Comparison of ENCODE assay signal across 9 cellular contexts in the genomic region with DNA sequence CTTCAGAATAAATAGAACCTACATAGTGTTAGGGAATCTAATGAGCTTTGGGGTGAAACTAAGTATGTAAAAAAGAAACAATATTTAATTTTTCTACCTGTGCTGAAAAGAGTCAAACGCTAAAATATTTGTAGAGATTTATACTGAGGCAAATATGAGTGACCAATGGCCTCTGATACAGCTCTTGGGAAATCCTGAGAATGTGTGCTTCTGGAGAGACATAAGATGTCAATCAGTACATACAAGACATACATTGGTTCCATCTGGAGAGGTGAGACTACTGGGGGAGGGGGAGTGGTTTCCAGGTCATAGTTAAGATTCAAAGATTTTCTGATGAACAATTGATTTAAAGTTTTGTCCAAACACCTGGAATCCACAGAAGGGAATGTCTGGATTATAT. TPM values are rescaled to one million over a fixed set of nuclear protein-coding genes. Genes with fewer than 3 reads are reported as not detected.
DNase-seq lines count a peak whose midpoint lies in the region; ATAC-seq and TF ChIP-seq lines count a peak whose summit lies in the region.
"Had no signal": no experiment of that assay in that cellular context is flagged by ENCODE, and none has a peak within 500 bp of the region (broad histone marks: within the 10 kb centered on the region; RNA-seq: fewer than 3 reads in every experiment).

No MANE protein-coding gene starts in this region.

- H3K9me3 Mint-ChIP-seq in progenitor cell of endocrine pancreas (ENCODE audit: low read depth), result no peaks in the 10 kb centered on the region

- H3K79me2 ChIP-seq in fibroblast of lung (ENCODE audit: control insufficient read depth, insufficient read depth, low read length), result no peaks in the 10 kb centered on the region

- DNase-seq in GM12865 (ENCODE audit: low read depth) (no peak), Panc1 (ENCODE audit: low read depth, low spot score) (no peak), fibroblast of lung (ENCODE audit: low read depth in 2 of 2) (no peak), progenitor cell of endocrine pancreas (ENCODE audit: low spot score, unreplicated experiment) (no peak), NCI-H128 (lab: John Stamatoyannopoulos, UW; ENCODE audit: unreplicated experiment) (no peak), globus pallidus (ENCODE audit: low spot score) (no peak), UCSD-AML1 (lab: John Stamatoyannopoulos, UW; ENCODE audit: unreplicated experiment) (no peak)

- peak overlapping the region; percentile 89 for H3K4me3 Mint-ChIP-seq in progenitor cell of endocrine pancreas (ENCODE audit: low read depth)

- no peak overlapping the region for H3K9ac ChIP-seq in fibroblast of lung (ENCODE audit: insufficient read depth, low read length)

- no peak for ATAC-seq in Panc1
- no peak for ATAC-seq in HG02840 (IDR thresholded peaks at IDR 0.05; ENCODE audit: low FRiP score, unreplicated experiment)

- H3K36me3 Mint-ChIP-seq in progenitor cell of endocrine pancreas (ENCODE audit: insufficient read depth), result peaks cover 3% of the 10 kb centered on the region

- H2AFZ ChIP-seq in fibroblast of lung (ENCODE audit: low read length), result no peak overlapping the region

- H3K27me3 ChIP-seq in Panc1 (ENCODE audit: control insufficient read depth, insufficient read depth, low read length) (no peaks in the 10 kb centered on the region; the same call in 1 of the 2 replicates), fibroblast of lung (ENCODE audit: control insufficient read depth, insufficient read depth, low read length) (peaks cover 6% of the 10 kb centered on the region)

- H3K4me3 ChIP-seq in GM12865 (ENCODE audit: low read depth, low read length) (peak overlapping the region; percentile 70; the same call in 1 of the 2 replicates), Panc1 (ENCODE audit: low read depth in 2 of 2, low read length in 2 of 2) (peak overlapping the region; percentile 68 to 79), fibroblast of lung (replicated peaks in 1 of 4; ENCODE audit: control extremely low read depth in 1 of 4, insufficient read depth in 1 of 4, low read depth in 3 of 4, low read length in 4 of 4) (peak overlapping the region in 2 of 4 experiments; percentile 47 to 56)

- TSS peak; percentile 70 for BruUV-seq in Panc1 (replicated peaks; lab: Mats Ljungman, UMichigan)

- CTCF ChIA-PET in Panc1 (lab: Charles Lee), result no interaction called here

- peaks cover 27% of the 10 kb centered on the region for H3K4me1 Mint-ChIP-seq in progenitor cell of endocrine pancreas (ENCODE audit: low read depth)

- H4K20me1 ChIP-seq in fibroblast of lung (ENCODE audit: control insufficient read depth, extremely low read depth, insufficient read depth, low read length), result no peaks in the 10 kb centered on the region

- TF ChIP-seq CTCF in GM12865 (IDR thresholded peaks at IDR 0.05; ENCODE audit: insufficient read depth, low read depth, low read length, missing control alignments), result no peak
- no peak for TF ChIP-seq CTCF in Panc1 (IDR thresholded peaks at IDR 0.05)
- no peak for TF ChIP-seq CTCF in fibroblast of lung (conservative IDR thresholded peaks at IDR 0.05 in 1 of 2, IDR thresholded peaks at IDR 0.05 in 1 of 2; ENCODE audit: low read depth in 1 of 2, low read length in 2 of 2)
- TF ChIP-seq CTCF in progenitor cell of endocrine pancreas (IDR thresholded peaks at IDR 0.05; ENCODE audit: unreplicated experiment), result no peak

- H3K27ac ChIP-seq in Panc1 (ENCODE audit: low read length) (peak overlapping the region; percentile 73; the same call in 1 of the 2 replicates), fibroblast of lung (ENCODE audit: insufficient read depth, low read length) (no peak overlapping the region)

- peak overlapping the region; percentile 77 for H3K4me2 ChIP-seq in fibroblast of lung (ENCODE audit: extremely low read depth, insufficient read depth, low read length)

- H3K9me3 ChIP-seq in Panc1 (ENCODE audit: control insufficient read depth, insufficient read depth, low read depth, low read length), result no peaks in the 10 kb centered on the region
- no peaks in the 10 kb centered on the region for H3K9me3 ChIP-seq in fibroblast of lung (ENCODE audit: control insufficient read depth, insufficient read depth, low read depth, low read length)

- in situ Hi-C loops in Panc1 (cut with HindIII; ENCODE audit: low pct_unique_long_range_greater_than_20kb, low sequenced_read_pairs), result no loop called here

- POLR2A ChIA-PET in Panc1 (lab: Charles Lee), result no interaction called here

- no peaks in the 10 kb centered on the region for H3K4me1 ChIP-seq in Panc1 (ENCODE audit: control insufficient read depth, insufficient read depth, low read length)
- H3K4me1 ChIP-seq in fibroblast of lung (ENCODE audit: control insufficient read depth, extremely low read depth, insufficient read depth, low read length), result peaks cover 2% of the 10 kb centered on the region

- intact Hi-C loops in Panc1 (cut with micrococcal nuclease; ENCODE audit: unreplicated experiment), result no loop called here

- H3K27me3 Mint-ChIP-seq in progenitor cell of endocrine pancreas, result peaks cover 10% of the 10 kb centered on the region

- no peak overlapping the region for H3K27ac Mint-ChIP-seq in progenitor cell of endocrine pancreas

- H3K36me3 ChIP-seq in Panc1 (ENCODE audit: control insufficient read depth, insufficient read depth, low read length), result no peaks in the 10 kb centered on the region; the same call in 1 of the 2 replicates
- H3K36me3 ChIP-seq in fibroblast of lung (ENCODE audit: control insufficient read depth, insufficient read depth, low read length), result no peaks in the 10 kb centered on the region

RNA-seq across cellular contexts. Expression of gene ASRGL1, which starts 1.0 kb away (rescaled TPM):
- total RNA-seq in Panc1 (2021; ENCODE audit: unreplicated experiment), result 43.2 TPM
- polyA plus RNA-seq in Panc1 (2012; ENCODE audit: insufficient read length), result 39.8 TPM
- total RNA-seq in fibroblast of lung, result under 0.01 TPM in 1 of 2 replicates, not detected in the other
- 0.22 and 1.1 TPM in 2 replicates for polyA plus RNA-seq in fibroblast of lung
- polyA plus RNA-seq in fibroblast of lung (2012), result 0.45 and 0.71 TPM in 2 replicates
- polyA minus RNA-seq in fibroblast of lung (ENCODE audit: low replicate concordance), result not detected in 2 replicates
- total RNA-seq in progenitor cell of endocrine pancreas, result 41.6 and 45.2 TPM in 2 replicates

RNA-seq across cellular contexts. Expression of gene SCGB1D4, which starts 39.3 kb away (rescaled TPM):
- total RNA-seq in Panc1 (2021; ENCODE audit: unreplicated experiment), result not detected
- polyA plus RNA-seq in Panc1 (2012; ENCODE audit: insufficient read length), result not detected
- not detected in 2 replicates for total RNA-seq in fibroblast of lung
- not detected in 2 replicates for polyA plus RNA-seq in fibroblast of lung
- polyA plus RNA-seq in fibroblast of lung (2012), result not detected in 2 replicates
- not detected in 2 replicates for polyA minus RNA-seq in fibroblast of lung (ENCODE audit: low replicate concordance)
- not detected in 2 replicates for total RNA-seq in progenitor cell of endocrine pancreas
- polyA plus RNA-seq: adipose tissue had no signal

Comparison
In these comparisons a context has a peak if more than half of its experiments do, and no peak if none do; other contexts are left out.
1. RNA of gene ASRGL1, which starts 1.0 kb away (total RNA-seq): 43.2 TPM in Panc1 (single experiment) and 41.6 to 45.2 TPM in progenitor cell of endocrine pancreas; under 0.01 TPM in fibroblast of lung; every median in the first group is over 10 times any median in the second.